ENCODE assay signal across 18 cellular contexts in genomic region chr4:32790803-32791202, GRCh38.
DNase-seq lines count a peak whose midpoint lies in the region; TF ChIP-seq lines count a peak whose summit lies in the region.
"Had no signal": no experiment of that assay in that cellular context is flagged by ENCODE, and none has a peak within 500 bp of the region (broad histone marks: within the 10 kb centered on the region; RNA-seq: fewer than 3 reads in every experiment).

No MANE protein-coding gene starts in this region.

- H3K36me3 ChIP-seq in BE2C: no peaks in the 10 kb centered on the region
- H3K36me3 ChIP-seq in Karpas-422 (ENCODE audit: insufficient read depth, low read length): no peaks in the 10 kb centered on the region
- H3K36me3 ChIP-seq: HAP-1 had no signal

- H3K9me3 ChIP-seq in BE2C: no peaks in the 10 kb centered on the region
- H3K9me3 ChIP-seq in Karpas-422 (ENCODE audit: low read length): peaks cover 21% of the 10 kb centered on the region
- H3K9me3 ChIP-seq: Caco-2, HAP-1 had no signal

- peaks cover 10% of the 10 kb centered on the region for H3K4me1 ChIP-seq in BE2C
- no peaks in the 10 kb centered on the region for H3K4me1 ChIP-seq in Karpas-422 (ENCODE audit: low read length)
- H3K4me1 ChIP-seq: Caco-2, HAP-1 had no signal

- H3K79me2 ChIP-seq in Karpas-422 (ENCODE audit: low read length): no peaks in the 10 kb centered on the region

- DNase-seq in BE2C (peak; percentile 41), D341Med (ENCODE audit: low spot score) (peak; percentile 41), SK-N-DZ (ENCODE audit: low spot score) (peak; percentile 84), left kidney (ENCODE audit: low read depth, low spot score) (peak; percentile 2), Karpas-422 (no peak), hypothalamus (lab: John Stamatoyannopoulos, UW) (no peak)
- DNase-seq in activated CD4-positive, alpha-beta T cell treated with anti-CD3 and anti-CD28 coated beads, Interleukin-2, amount 50 U/mL, for 48 hours: no peak
- DNase-seq: ACHN; Caco-2; CD4-positive, alpha-beta T cell; DMS153; DMS79; GDM1; IMR-90 had no signal

- H3K4me2 ChIP-seq in Karpas-422 (ENCODE audit: low read depth, low read length, poor library complexity, severe bottlenecking): no peak overlapping the region

- H3K27ac ChIP-seq in Karpas-422 (ENCODE audit: low read length): no peak overlapping the region
- H3K27ac ChIP-seq: C4-2B, HL-60 had no signal

- H3K27me3 ChIP-seq in BE2C (no peaks in the 10 kb centered on the region), Karpas-422 (ENCODE audit: low read length) (no peaks in the 10 kb centered on the region)

- no peaks in the 10 kb centered on the region for H3K9me2 ChIP-seq in Karpas-422 (replicated peaks; ENCODE audit: insufficient read depth, low read length)

- H3K4me3 ChIP-seq in BE2C (ENCODE audit: low read depth, low read length) (no peak overlapping the region), Karpas-422 (ENCODE audit: low read length) (no peak overlapping the region)
- H3K4me3 ChIP-seq: HAP-1, K562 had no signal

- no peaks in the 10 kb centered on the region for H4K20me1 ChIP-seq in Karpas-422 (ENCODE audit: insufficient read depth, low read depth, low read length)

- no peak overlapping the region for H3K9ac ChIP-seq in Karpas-422 (ENCODE audit: low read length)

- TF ChIP-seq CTCF in BE2C (IDR thresholded peaks at IDR 0.05; ENCODE audit: low read depth, low read length): no peak

- no peak overlapping the region for H2AFZ ChIP-seq in Karpas-422 (ENCODE audit: low read length)

Comparison
In these comparisons a context has a peak if more than half of its experiments do, and no peak if none do; other contexts are left out.
1. DNase-seq: peak in BE2C (single experiment), D341Med (single experiment), SK-N-DZ (single experiment) and left kidney (single experiment); none in Karpas-422 (single experiment), activated CD4-positive, alpha-beta T cell treated with anti-CD3 and anti-CD28 coated beads, Interleukin-2, amount 50 U/mL, for 48 hours (0 of 2) and hypothalamus (0 of 51).